In the genomic region with DNA sequence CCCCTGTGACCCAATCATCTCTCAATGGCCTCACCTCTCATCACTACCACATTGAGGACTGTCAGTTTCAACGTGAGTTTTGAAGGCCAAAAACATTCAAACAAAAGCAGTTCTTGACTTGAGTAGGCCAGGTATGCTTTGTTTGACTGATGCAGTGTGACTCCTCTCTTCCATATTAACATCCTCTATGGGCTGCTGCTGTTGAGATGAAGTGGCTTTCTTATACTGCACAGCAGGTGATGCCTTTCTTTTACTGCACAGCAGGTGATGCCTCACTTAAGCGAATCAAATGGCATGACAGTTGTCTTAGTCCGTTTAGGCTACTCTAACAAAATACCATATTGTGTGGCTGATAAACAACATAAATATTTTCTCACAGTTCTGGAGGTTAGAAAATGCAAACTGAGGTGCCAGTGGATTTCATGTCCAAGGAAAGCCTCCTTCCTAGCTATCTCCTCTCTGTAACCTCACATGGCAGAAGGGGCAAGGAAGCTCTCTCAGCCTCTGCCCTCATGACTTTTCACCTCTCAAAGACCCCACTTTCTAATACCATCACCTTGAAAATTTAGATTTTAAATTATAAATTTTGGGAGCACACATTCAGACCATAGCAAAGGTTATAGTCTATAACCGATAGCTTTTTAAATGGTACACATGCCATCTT, we compare ENCODE assay signal across 13 cellular contexts.
"Had no signal": no experiment of that assay in that cellular context is flagged by ENCODE, and none has a peak within 500 bp of the region (broad histone marks: within the 10 kb centered on the region; RNA-seq: fewer than 3 reads in every experiment).

No MANE protein-coding gene starts in this region.

- H3K27me3 Mint-ChIP-seq: activated B cell treated with CpG ODN at 0.5 μM for 24 hours; activated CD4-positive, alpha-beta T cell treated with anti-CD3 and anti-CD28 coated beads, Interleukin-2, amount 10 ng/mL, durations not matched to agents 24 days and 14 days; activated naive CD8-positive, alpha-beta T cell treated with anti-CD3 and anti-CD28 coated beads, Interleukin-2, amount 50 U/mL, for 24 hours had no signal

- H3K36me3 ChIP-seq: ovary, suprapubic skin, upper lobe of right lung had no signal

- H3K4me1 ChIP-seq: foreskin keratinocyte, suprapubic skin, upper lobe of right lung had no signal

- H3K27me3 ChIP-seq: foreskin keratinocyte, ovary, suprapubic skin, upper lobe of right lung had no signal

- H3K9me3 ChIP-seq: ovary, suprapubic skin, upper lobe of right lung had no signal

- H3K27ac ChIP-seq: foreskin keratinocyte, ovary, suprapubic skin, upper lobe of right lung had no signal

- H3K4me3 ChIP-seq: ovary, suprapubic skin, upper lobe of right lung had no signal

- H3K27ac Mint-ChIP-seq: activated B cell treated with CpG ODN at 0.5 μM for 24 hours; activated CD4-positive, alpha-beta T cell treated with anti-CD3 and anti-CD28 coated beads, Interleukin-2, amount 10 ng/mL, durations not matched to agents 24 days and 14 days; activated naive CD8-positive, alpha-beta T cell treated with anti-CD3 and anti-CD28 coated beads, Interleukin-2, amount 50 U/mL, for 24 hours had no signal

- FAIRE-seq: astrocyte, endothelial cell of umbilical vein had no signal

- H3K4me1 Mint-ChIP-seq: activated B cell treated with CpG ODN at 0.5 μM for 24 hours; activated CD4-positive, alpha-beta T cell treated with anti-CD3 and anti-CD28 coated beads, Interleukin-2, amount 10 ng/mL, durations not matched to agents 24 days and 14 days; activated naive CD8-positive, alpha-beta T cell treated with anti-CD3 and anti-CD28 coated beads, Interleukin-2, amount 50 U/mL, for 24 hours had no signal

- DNase-seq: activated B cell treated with CpG ODN at 0.5 μM for 24 hours; activated CD4-positive, alpha-beta T cell treated with anti-CD3 and anti-CD28 coated beads, Interleukin-2, amount 10 ng/mL, durations not matched to agents 24 days and 14 days; activated CD8-positive, alpha-beta memory T cell treated with anti-CD3 and anti-CD28 coated beads for 24 hours; activated naive CD4-positive, alpha-beta T cell treated with Interleukin-2 at 50 U/mL for 16 hours; activated naive CD8-positive, alpha-beta T cell treated with anti-CD3 and anti-CD28 coated beads, Interleukin-2, amount 50 U/mL, for 24 hours; foreskin keratinocyte; ovary; stimulated activated CD4-positive, alpha-beta T cell treated with anti-CD3 and anti-CD28 coated beads, Interleukin-12 subunit alpha, Interleukin-12 subunit beta, amount 100 ng/mL, for 4 hours; stimulated activated naive CD8-positive, alpha-beta T cell treated with anti-CD3 and anti-CD28 coated beads, Interleukin-15, Interleukin-2, amounts not matched to agents 100 U/mL and 50 U/mL, for 24 hours; upper lobe of right lung had no signal

- H3K9me3 Mint-ChIP-seq: activated B cell treated with CpG ODN at 0.5 μM for 24 hours; activated CD4-positive, alpha-beta T cell treated with anti-CD3 and anti-CD28 coated beads, Interleukin-2, amount 10 ng/mL, durations not matched to agents 24 days and 14 days; activated naive CD8-positive, alpha-beta T cell treated with anti-CD3 and anti-CD28 coated beads, Interleukin-2, amount 50 U/mL, for 24 hours had no signal

- ATAC-seq: activated naive CD8-positive, alpha-beta T cell treated with anti-CD3 and anti-CD28 coated beads, Interleukin-2, amount 50 U/mL, for 24 hours; foreskin keratinocyte; stimulated activated naive CD8-positive, alpha-beta T cell treated with anti-CD3 and anti-CD28 coated beads, Interleukin-15, Interleukin-2, amounts not matched to agents 100 U/mL and 50 U/mL, for 24 hours; upper lobe of right lung had no signal

- H3K4me3 Mint-ChIP-seq: activated B cell treated with CpG ODN at 0.5 μM for 24 hours; activated CD4-positive, alpha-beta T cell treated with anti-CD3 and anti-CD28 coated beads, Interleukin-2, amount 10 ng/mL, durations not matched to agents 24 days and 14 days; activated naive CD8-positive, alpha-beta T cell treated with anti-CD3 and anti-CD28 coated beads, Interleukin-2, amount 50 U/mL, for 24 hours had no signal
